ENCODE assay signal across 28 cellular contexts in genomic region chr10:92942226-92942625, GRCh38.
"Had no signal": no experiment of that assay in that cellular context is flagged by ENCODE, and none has a peak within 500 bp of the region (broad histone marks: within the 10 kb centered on the region; RNA-seq: fewer than 3 reads in every experiment).

No MANE protein-coding gene starts in this region.

- DNase-seq: stimulated activated CD4-positive, alpha-beta T cell treated with anti-CD3 and anti-CD28 coated beads, Interleukin-2, amount 100 ng/mL, for 48 hours; stimulated activated CD4-positive, alpha-beta T cell treated with anti-CD3 and anti-CD28 coated beads, Interleukin-4, amount 100 ng/mL, for 1 hour; stimulated activated CD4-positive, alpha-beta T cell treated with anti-CD3 and anti-CD28 coated beads, Interleukin-4, amount 100 ng/mL, for 24 hours; stimulated activated CD4-positive, alpha-beta T cell treated with anti-CD3 and anti-CD28 coated beads, Interleukin-4, amount 100 ng/mL, for 4 hours; stimulated activated CD8-positive, alpha-beta memory T cell treated with anti-CD3 and anti-CD28 coated beads, Interleukin-4, amount 100 ng/mL, for 48 hours; stimulated activated naive B cell treated with anti-CD40 and anti-IgM and Interleukin-4, amounts not matched to agents 10 μg/mL and 1 μg/mL and 100 μg/mL, for 72 hours; stimulated activated naive CD4-positive, alpha-beta T cell; stimulated activated naive CD4-positive, alpha-beta T cell treated with Interleukin-2 at 50 U/mL for 16 hours; stimulated activated naive CD8-positive, alpha-beta T cell treated with anti-CD3 and anti-CD28 coated beads, Interleukin-15, Interleukin-2, amounts not matched to agents 100 U/mL and 50 U/mL, for 24 hours; stomach; substantia nigra; testis; thyroid gland; tibial artery; transverse colon; trophoblast cell; upper lobe of left lung; upper lobe of right lung; uterus had no signal

- H3K27me3 ChIP-seq: stomach, suprapubic skin, testis, thyroid gland, tibial artery, tibial nerve, transverse colon, upper lobe of left lung, upper lobe of right lung, uterus, vagina had no signal

- H3K36me3 ChIP-seq: thoracic aorta, uterus, vagina had no signal

- H3K9me3 ChIP-seq: stomach, suprapubic skin, testis, thoracic aorta, thyroid gland, tibial artery, tibial nerve, transverse colon, upper lobe of left lung, upper lobe of right lung, uterus, vagina had no signal

- FAIRE-seq: urothelium cell line had no signal

- H3K4me1 ChIP-seq: stomach, suprapubic skin, testis, thyroid gland, tibial artery, tibial nerve, transverse colon, upper lobe of left lung, upper lobe of right lung, uterus, vagina had no signal

- H3K4me3 ChIP-seq: stomach, suprapubic skin, testis, thoracic aorta, thyroid gland, tibial artery, tibial nerve, transverse colon, upper lobe of left lung, upper lobe of right lung, uterus, vagina had no signal

- H3K27ac ChIP-seq: stomach, suprapubic skin, testis, thoracic aorta, thyroid gland, tibial artery, tibial nerve, transverse colon, upper lobe of left lung, upper lobe of right lung, uterus, vagina had no signal

- H3K4me1 Mint-ChIP-seq: stimulated activated effector memory CD8-positive, alpha-beta T cell treated with anti-CD3 and anti-CD28 coated beads, Interleukin-12 subunit alpha, Interleukin-12 subunit beta, amount 100 ng/mL, for 72 hours; stimulated activated memory B cell treated with anti-CD40 and anti-IgM and Interleukin-4, amounts not matched to agents 10 μg/mL and 1 μg/mL and 100 μg/mL, for 72 hours; stimulated activated naive B cell treated with anti-CD40 and anti-IgM and Interleukin-4, amounts not matched to agents 10 μg/mL and 1 μg/mL and 100 μg/mL, for 72 hours had no signal

- H3K9me3 Mint-ChIP-seq: stimulated activated effector memory CD8-positive, alpha-beta T cell treated with anti-CD3 and anti-CD28 coated beads, Interleukin-12 subunit alpha, Interleukin-12 subunit beta, amount 100 ng/mL, for 72 hours; stimulated activated naive B cell treated with anti-CD40 and anti-IgM and Interleukin-4, amounts not matched to agents 10 μg/mL and 1 μg/mL and 100 μg/mL, for 72 hours; stimulated activated naive CD8-positive, alpha-beta T cell treated with anti-CD3 and anti-CD28 coated beads, Interleukin-15, Interleukin-2, amounts not matched to agents 100 ng/mL and 50 ng/mL, for 24 hours; type B pancreatic cell had no signal

- H3K4me3 Mint-ChIP-seq: stimulated activated effector memory CD8-positive, alpha-beta T cell treated with anti-CD3 and anti-CD28 coated beads, Interleukin-12 subunit alpha, Interleukin-12 subunit beta, amount 100 ng/mL, for 72 hours; stimulated activated memory B cell treated with anti-CD40 and anti-IgM and Interleukin-4, amounts not matched to agents 10 μg/mL and 1 μg/mL and 100 μg/mL, for 72 hours; stimulated activated naive B cell treated with anti-CD40 and anti-IgM and Interleukin-4, amounts not matched to agents 10 μg/mL and 1 μg/mL and 100 μg/mL, for 72 hours; stimulated activated naive CD8-positive, alpha-beta T cell treated with anti-CD3 and anti-CD28 coated beads, Interleukin-15, Interleukin-2, amounts not matched to agents 100 ng/mL and 50 ng/mL, for 24 hours; type B pancreatic cell had no signal

- H3K27ac Mint-ChIP-seq: stimulated activated effector memory CD8-positive, alpha-beta T cell treated with anti-CD3 and anti-CD28 coated beads, Interleukin-12 subunit alpha, Interleukin-12 subunit beta, amount 100 ng/mL, for 72 hours; stimulated activated memory B cell treated with anti-CD40 and anti-IgM and Interleukin-4, amounts not matched to agents 10 μg/mL and 1 μg/mL and 100 μg/mL, for 72 hours; stimulated activated naive B cell treated with anti-CD40 and anti-IgM and Interleukin-4, amounts not matched to agents 10 μg/mL and 1 μg/mL and 100 μg/mL, for 72 hours; stimulated activated naive CD8-positive, alpha-beta T cell treated with anti-CD3 and anti-CD28 coated beads, Interleukin-15, Interleukin-2, amounts not matched to agents 100 ng/mL and 50 ng/mL, for 24 hours; type B pancreatic cell had no signal

- ATAC-seq: stimulated activated effector memory CD8-positive, alpha-beta T cell treated with anti-CD3 and anti-CD28 coated beads, Interleukin-12 subunit alpha, Interleukin-12 subunit beta, amount 100 ng/mL, for 72 hours; stimulated activated memory B cell treated with anti-CD40 and anti-IgM and Interleukin-4, amounts not matched to agents 10 μg/mL and 1 μg/mL and 100 μg/mL, for 72 hours; stimulated activated naive B cell treated with anti-CD40 and anti-IgM and Interleukin-4, amounts not matched to agents 10 μg/mL and 1 μg/mL and 100 μg/mL, for 72 hours; stimulated activated naive CD8-positive, alpha-beta T cell treated with anti-CD3 and anti-CD28 coated beads, Interleukin-15, Interleukin-2, amounts not matched to agents 100 U/mL and 50 U/mL, for 24 hours; upper lobe of right lung had no signal

- H3K27me3 Mint-ChIP-seq: stimulated activated memory B cell treated with anti-CD40 and anti-IgM and Interleukin-4, amounts not matched to agents 10 μg/mL and 1 μg/mL and 100 μg/mL, for 72 hours; stimulated activated naive B cell treated with anti-CD40 and anti-IgM and Interleukin-4, amounts not matched to agents 10 μg/mL and 1 μg/mL and 100 μg/mL, for 72 hours; stimulated activated naive CD8-positive, alpha-beta T cell treated with anti-CD3 and anti-CD28 coated beads, Interleukin-15, Interleukin-2, amounts not matched to agents 100 ng/mL and 50 ng/mL, for 24 hours; type B pancreatic cell had no signal
